ENCODE assay signal across 28 cellular contexts in the genomic region with DNA sequence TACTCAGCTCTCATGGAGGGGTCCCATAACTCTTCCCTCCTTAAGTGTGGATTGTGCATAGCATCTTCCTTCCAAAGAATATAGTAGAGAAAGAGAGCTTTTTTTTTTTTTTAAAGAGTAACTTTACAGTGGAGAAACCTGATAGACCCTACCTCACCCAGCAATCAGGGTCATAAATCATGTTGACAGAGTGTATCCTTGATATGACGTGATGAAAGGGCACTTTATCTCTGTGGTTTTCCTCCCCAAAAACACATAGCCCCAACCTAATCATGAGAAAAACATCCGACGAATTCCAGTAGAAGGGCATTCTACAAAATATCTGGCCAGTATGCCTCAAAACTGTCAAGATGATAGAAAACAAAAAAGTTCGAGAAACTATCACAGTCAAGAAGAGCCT. TPM values are rescaled to one million over a fixed set of nuclear protein-coding genes. Genes with fewer than 3 reads are reported as not detected.
"Had no signal": no experiment of that assay in that cellular context is flagged by ENCODE, and none has a peak within 500 bp of the region (broad histone marks: within the 10 kb centered on the region; RNA-seq: fewer than 3 reads in every experiment).

No MANE protein-coding gene starts in this region.

- ATAC-seq: esophagus mucosa; gastrocnemius medialis; left lung; naive thymus-derived CD8-positive, alpha-beta T cell; psoas muscle; right cardiac atrium; stimulated activated naive B cell treated with anti-CD40 and anti-IgM and Interleukin-4, amounts not matched to agents 10 μg/mL and 1 μg/mL and 100 μg/mL, for 72 hours; upper lobe of right lung had no signal

- H3K36me3 ChIP-seq: gastrocnemius medialis, left lung, ovary, thoracic aorta, tibial nerve, upper lobe of right lung, vagina had no signal

- H3K4me1 Mint-ChIP-seq: naive thymus-derived CD8-positive, alpha-beta T cell; stimulated activated naive B cell treated with anti-CD40 and anti-IgM and Interleukin-4, amounts not matched to agents 10 μg/mL and 1 μg/mL and 100 μg/mL, for 72 hours had no signal

- H3K4me1 ChIP-seq: gastrocnemius medialis, left lung, psoas muscle, tibial nerve, upper lobe of right lung, vagina had no signal

- H3K27me3 ChIP-seq: dorsolateral prefrontal cortex, gastrocnemius medialis, left lung, ovary, tibial nerve, upper lobe of right lung, vagina had no signal

- H3K36me3 Mint-ChIP-seq: stimulated activated naive B cell treated with anti-CD40 and anti-IgM and Interleukin-4, amounts not matched to agents 10 μg/mL and 1 μg/mL and 100 μg/mL, for 72 hours had no signal

- H3K27me3 Mint-ChIP-seq: naive thymus-derived CD8-positive, alpha-beta T cell; stimulated activated naive CD8-positive, alpha-beta T cell treated with anti-CD3 and anti-CD28 coated beads, Interleukin-15, Interleukin-2, amounts not matched to agents 100 ng/mL and 50 ng/mL, for 24 hours had no signal

- H3K4me3 Mint-ChIP-seq: naive thymus-derived CD8-positive, alpha-beta T cell; nephron progenitor cell; stimulated activated naive B cell treated with anti-CD40 and anti-IgM and Interleukin-4, amounts not matched to agents 10 μg/mL and 1 μg/mL and 100 μg/mL, for 72 hours; stimulated activated naive CD8-positive, alpha-beta T cell treated with anti-CD3 and anti-CD28 coated beads, Interleukin-15, Interleukin-2, amounts not matched to agents 100 ng/mL and 50 ng/mL, for 24 hours had no signal

- H3K4me3 ChIP-seq: dorsolateral prefrontal cortex, gastrocnemius medialis, left lung, ovary, psoas muscle, skin epidermis, thoracic aorta, tibial nerve, upper lobe of right lung, vagina had no signal

- FAIRE-seq: colon, kidney had no signal

- H3K27ac ChIP-seq: dorsolateral prefrontal cortex, epithelial cell of prostate, gastrocnemius medialis, left lung, ovary, psoas muscle, skin epidermis, thoracic aorta, tibial nerve, upper lobe of right lung, vagina had no signal

- DNase-seq: dorsolateral prefrontal cortex; effector CD4-positive, alpha-beta T cell; foreskin fibroblast; gastrocnemius medialis; head of caudate nucleus; kidney; left lung; mesenchymal stem cell; midbrain; naive thymus-derived CD8-positive, alpha-beta T cell; nephron progenitor cell; occipital lobe; ovary; posterior cingulate gyrus; psoas muscle; right cardiac atrium; stimulated activated CD4-positive, alpha-beta T cell treated with anti-CD3 and anti-CD28 coated beads, Interleukin-15, amount 100 ng/mL, for 24 hours; stimulated activated CD4-positive, alpha-beta T cell treated with anti-CD3 and anti-CD28 coated beads, Interleukin-2, amount 100 ng/mL, for 48 hours; stimulated activated naive B cell treated with anti-CD40 and anti-IgM and Interleukin-4, amounts not matched to agents 10 μg/mL and 1 μg/mL and 100 μg/mL, for 72 hours; upper lobe of right lung had no signal

- H3K27ac Mint-ChIP-seq: naive thymus-derived CD8-positive, alpha-beta T cell; nephron progenitor cell; stimulated activated naive B cell treated with anti-CD40 and anti-IgM and Interleukin-4, amounts not matched to agents 10 μg/mL and 1 μg/mL and 100 μg/mL, for 72 hours; stimulated activated naive CD8-positive, alpha-beta T cell treated with anti-CD3 and anti-CD28 coated beads, Interleukin-15, Interleukin-2, amounts not matched to agents 100 ng/mL and 50 ng/mL, for 24 hours had no signal

- H3K9me3 ChIP-seq: gastrocnemius medialis, ovary, psoas muscle, vagina had no signal

- H3K9me3 Mint-ChIP-seq: stimulated activated naive B cell treated with anti-CD40 and anti-IgM and Interleukin-4, amounts not matched to agents 10 μg/mL and 1 μg/mL and 100 μg/mL, for 72 hours had no signal

RNA-seq across cellular contexts. Expression of a gene that starts 29.5 kb away (rescaled TPM):
- total RNA-seq: naive thymus-derived CD8-positive, alpha-beta T cell had no signal
- polyA plus RNA-seq: naive thymus-derived CD8-positive, alpha-beta T cell had no signal
